2 cellular contexts compared by ENCODE assay signal in genomic region chr11:86938900-86939880, GRCh38.
A peak's percentile ranks its signal among the peaks of the same experiment; 100 is the strongest.
TF ChIP-seq lines count a peak whose summit lies in the region.

No MANE protein-coding gene starts in this region.

TF ChIP-seq in K562, 482 proteins besides CTCF, POLR2A, EP300 and RAD21 (continued from another document and continues in another):
- TF ChIP-seq ARNT (IDR thresholded peaks at IDR 0.05), result 0 out of 4 replicates have a peak, but pooled peaks of 1 of the 2 experiments have one; percentile 29
- TF ChIP-seq ZNF778 (CRISPR knock-in tag; IDR thresholded peaks at IDR 0.05), result no peak
- TF ChIP-seq FOXJ2 (tag; IDR thresholded peaks at IDR 0.05), result no peak
- no peak for TF ChIP-seq ZBTB8A (IDR thresholded peaks at IDR 0.05; ENCODE audit: partially characterized antibody)
- peak; percentile 22; the same call in 1 of the 2 replicates for TF ChIP-seq TEAD4 (IDR thresholded peaks at IDR 0.05; ENCODE audit: low read length)
- no peak for TF ChIP-seq TEAD4 (CRISPR knock-in tag; IDR thresholded peaks at IDR 0.05; ENCODE audit: borderline replicate concordance)
- TF ChIP-seq ZFP30 (CRISPR knock-in tag; IDR thresholded peaks at IDR 0.05; ENCODE audit: borderline replicate concordance), result no peak
- no peak for TF ChIP-seq GTF3C2 (IDR thresholded peaks at IDR 0.05; ENCODE audit: borderline replicate concordance, extremely low read depth, insufficient read length)
- TF ChIP-seq MTA1 (IDR thresholded peaks at IDR 0.05; ENCODE audit: borderline replicate concordance), result no peak
- TF ChIP-seq ZNF57 (CRISPR knock-in tag; IDR thresholded peaks at IDR 0.05), result no peak
- TF ChIP-seq ERF (CRISPR knock-in tag; IDR thresholded peaks at IDR 0.05), result 0 out of 2 replicates have a peak, but pooled peaks have one; percentile 37
- peak; percentile 39 for TF ChIP-seq BRD9 (IDR thresholded peaks at IDR 0.05; ENCODE audit: low read depth, partially characterized antibody)
- no peak for TF ChIP-seq TCF15 (CRISPR knock-in tag; IDR thresholded peaks at IDR 0.05)
- TF ChIP-seq KLF10 (CRISPR knock-in tag; IDR thresholded peaks at IDR 0.05), result no peak

TF ChIP-seq in liver, 16 proteins besides CTCF, POLR2A, EP300 and RAD21:
- no peak for TF ChIP-seq ZBTB33 (IDR thresholded peaks at IDR 0.05)
- no peak for TF ChIP-seq SP1 (IDR thresholded peaks at IDR 0.05)
- no peak for TF ChIP-seq FOXA2 (IDR thresholded peaks at IDR 0.05)
- TF ChIP-seq YY1 (IDR thresholded peaks at IDR 0.05), result no peak
- no peak for TF ChIP-seq JUND (IDR thresholded peaks at IDR 0.05)
- TF ChIP-seq HNF4G (IDR thresholded peaks at IDR 0.05), result no peak
- no peak for TF ChIP-seq GABPA (IDR thresholded peaks at IDR 0.05 in 1 of 2, conservative IDR thresholded peaks at IDR 0.05 in 1 of 2)
- no peak for TF ChIP-seq NR2F2 (IDR thresholded peaks at IDR 0.05)
- TF ChIP-seq EGR1 (IDR thresholded peaks at IDR 0.05; ENCODE audit: low read depth in 2 of 2), result no peak
- TF ChIP-seq TAF1 (conservative IDR thresholded peaks at IDR 0.05), result no peak
- no peak for TF ChIP-seq FOXA1 (IDR thresholded peaks at IDR 0.05)
- TF ChIP-seq HNF4A (conservative IDR thresholded peaks at IDR 0.05), result no peak
- no peak for TF ChIP-seq REST (IDR thresholded peaks at IDR 0.05)
- TF ChIP-seq RXRA (IDR thresholded peaks at IDR 0.05), result no peak
- no peak for TF ChIP-seq MAX (IDR thresholded peaks at IDR 0.05)
- no peak for TF ChIP-seq ATF3 (IDR thresholded peaks at IDR 0.05)
